8 cellular contexts compared by ENCODE assay signal in genomic region chr1:15154480-15155036, GRCh38. TPM values are rescaled to one million over a fixed set of nuclear protein-coding genes. Genes with fewer than 3 reads are reported as not detected.
A peak's percentile ranks its signal among the peaks of the same experiment; 100 is the strongest.
DNase-seq lines count a peak whose midpoint lies in the region; ATAC-seq and TF ChIP-seq lines count a peak whose summit lies in the region.

No MANE protein-coding gene starts in this region.

- DNase-seq in stimulated activated naive CD8-positive, alpha-beta T cell treated with anti-CD3 and anti-CD28 coated beads, Interleukin-15, Interleukin-2, amounts not matched to agents 100 U/mL and 50 U/mL, for 24 hours: no peak
- DNase-seq in MCF 10A (ENCODE audit: unreplicated experiment): no peak
- no peak for DNase-seq in left lobe of liver (ENCODE audit: low spot score)
- DNase-seq in tibial artery: peak in 1 of 2 donors; percentile 66
- no peak for DNase-seq in foreskin melanocyte
- DNase-seq in Kasumi-1 (lab: John Stamatoyannopoulos, UW): no peak
- no peak for DNase-seq in GOT3 (lab: John Stamatoyannopoulos, UW)

- peak overlapping the region; percentile 87 to 91 for H3K4me3 ChIP-seq in tibial artery

- H3K36me3 ChIP-seq in tibial artery: no peaks in the 10 kb centered on the region

- H3K9me3 ChIP-seq in tibial artery: no peaks in the 10 kb centered on the region

- peaks cover 29% of the 10 kb centered on the region for H3K4me1 Mint-ChIP-seq in stimulated activated naive CD8-positive, alpha-beta T cell treated with anti-CD3 and anti-CD28 coated beads, Interleukin-15, Interleukin-2, amounts not matched to agents 100 ng/mL and 50 ng/mL, for 24 hours (ENCODE audit: low read depth)
- H3K4me1 Mint-ChIP-seq in MCF 10A (ENCODE audit: insufficient read depth, unreplicated experiment): peaks cover 17% of the 10 kb centered on the region

- CTCF ChIA-PET in MCF 10A (lab: Yijun Ruan, JAX): interaction anchor here (0.7 to 2.1 kb wide), 3 partner anchors 11 to 143 kb away, joined by 3 to 6 read pairs (median 5); no protein-coding TSS in a partner anchor

- H3K36me3 Mint-ChIP-seq in stimulated activated naive CD8-positive, alpha-beta T cell treated with anti-CD3 and anti-CD28 coated beads, Interleukin-15, Interleukin-2, amounts not matched to agents 100 ng/mL and 50 ng/mL, for 24 hours (ENCODE audit: low read depth): no peaks in the 10 kb centered on the region
- peaks cover 6% of the 10 kb centered on the region for H3K36me3 Mint-ChIP-seq in MCF 10A (ENCODE audit: insufficient read depth, unreplicated experiment)

- no peak for TF ChIP-seq CTCF in MCF 10A (IDR thresholded peaks at IDR 0.05; ENCODE audit: unreplicated experiment)
- no peak for TF ChIP-seq CTCF in tibial artery (IDR thresholded peaks at IDR 0.05)

- ATAC-seq in stimulated activated naive CD8-positive, alpha-beta T cell treated with anti-CD3 and anti-CD28 coated beads, Interleukin-15, Interleukin-2, amounts not matched to agents 100 U/mL and 50 U/mL, for 24 hours: no peak
- ATAC-seq in left lobe of liver: peak; percentile 16

- no TSS peak for BruUV-seq in MCF 10A (replicated peaks; lab: Mats Ljungman, UMichigan)

- no peak overlapping the region for H3K27ac Mint-ChIP-seq in stimulated activated naive CD8-positive, alpha-beta T cell treated with anti-CD3 and anti-CD28 coated beads, Interleukin-15, Interleukin-2, amounts not matched to agents 100 ng/mL and 50 ng/mL, for 24 hours
- H3K27ac Mint-ChIP-seq in MCF 10A (ENCODE audit: low read depth, unreplicated experiment): no peak overlapping the region

- intact Hi-C loops in MCF 10A (cut with micrococcal nuclease): loop anchor here (5.0 kb wide), 1 partner anchor 278 kb away; no protein-coding TSS in a partner anchor
- intact Hi-C loops in tibial artery (cut with DNase I; ENCODE audit: low total_unique reads): loop anchor here (5.0 kb wide), 1 partner anchor 38 kb away; no protein-coding TSS in a partner anchor

- H3K27me3 Mint-ChIP-seq in stimulated activated naive CD8-positive, alpha-beta T cell treated with anti-CD3 and anti-CD28 coated beads, Interleukin-15, Interleukin-2, amounts not matched to agents 100 ng/mL and 50 ng/mL, for 24 hours: peaks cover 44% of the 10 kb centered on the region
- H3K27me3 Mint-ChIP-seq in MCF 10A (ENCODE audit: insufficient read depth, unreplicated experiment): no peaks in the 10 kb centered on the region

- H3K4me3 Mint-ChIP-seq in stimulated activated naive CD8-positive, alpha-beta T cell treated with anti-CD3 and anti-CD28 coated beads, Interleukin-15, Interleukin-2, amounts not matched to agents 100 ng/mL and 50 ng/mL, for 24 hours: peak overlapping the region; percentile 61
- peak overlapping the region; percentile 85 for H3K4me3 Mint-ChIP-seq in MCF 10A (ENCODE audit: unreplicated experiment)

- H3K9me3 Mint-ChIP-seq in stimulated activated naive CD8-positive, alpha-beta T cell treated with anti-CD3 and anti-CD28 coated beads, Interleukin-15, Interleukin-2, amounts not matched to agents 100 ng/mL and 50 ng/mL, for 24 hours: no peaks in the 10 kb centered on the region
- no peaks in the 10 kb centered on the region for H3K9me3 Mint-ChIP-seq in MCF 10A (ENCODE audit: unreplicated experiment)

- peak overlapping the region; percentile 66 to 84 for H3K27ac ChIP-seq in tibial artery

- POLR2A ChIA-PET in MCF 10A (lab: Yijun Ruan, JAX): interaction anchor here (1.0 to 2.9 kb wide), 4 partner anchors 10 to 117 kb away, joined by 3 to 20 read pairs (median 8); no protein-coding TSS in a partner anchor

- no peaks in the 10 kb centered on the region for H3K27me3 ChIP-seq in tibial artery

- H3K4me1 ChIP-seq in tibial artery: peaks cover 0 to 50% (median 20%) of the 10 kb centered on the region in 4 donors

RNA-seq across cellular contexts. Expression of gene TMEM51, which starts 1.0 kb away (rescaled TPM):
- total RNA-seq in MCF 10A (2022) (6.4 TPM in 2 replicates), left lobe of liver (2.4 TPM)
